8 cellular contexts compared by ENCODE assay signal in genomic region chr10:93074137-93074596, GRCh38. TPM values are rescaled to one million over a fixed set of nuclear protein-coding genes. Genes with fewer than 3 reads are reported as not detected.
A peak's percentile ranks its signal among the peaks of the same experiment; 100 is the strongest.
DNase-seq lines count a peak whose midpoint lies in the region; ATAC-seq, FAIRE-seq and TF ChIP-seq lines count a peak whose summit lies in the region.

No MANE protein-coding gene starts in this region.

- H3K23me2 ChIP-seq in H1 (ENCODE audit: low read depth, low read length), result peaks cover 16% of the 10 kb centered on the region

- H2BK120ac ChIP-seq in H1 (replicated peaks; ENCODE audit: low read depth, low read length), result no peak overlapping the region

- CTCF ChIA-PET in H1 (lab: Charles Lee; ENCODE audit: partially characterized antibody), result interaction anchor here (0.6 to 18.5 kb wide), 5 partner anchors 11 to 279 kb away, joined by 3 to 363 read pairs (median 9); partner anchors contain the start of gene CYP26C1

- H4K8ac ChIP-seq in H1 (ENCODE audit: extremely low read depth, insufficient read depth, low read length), result peak overlapping the region; percentile 83

- DNase-seq in NCI-H2227 (lab: John Stamatoyannopoulos, UW; ENCODE audit: unreplicated experiment) (peak; percentile 8), NCI-H2227 treated with DMSO at 0.1 percent for 48 hours (lab: John Stamatoyannopoulos, UW) (no peak), NOMO-1 treated with DMSO at 0.1 percent for 48 hours (lab: John Stamatoyannopoulos, UW; ENCODE audit: unreplicated experiment) (peak; percentile 48), H1 (ENCODE audit: low read depth in 1 of 2, low spot score in 2 of 2) (no peak), sigmoid colon (no peak), urothelium cell line (ENCODE audit: low spot score) (no peak), testis (no peak)

- H3K4me1 ChIP-seq in H1 (replicated peaks in 1 of 4; ENCODE audit: control insufficient read depth in 3 of 4, insufficient read depth in 4 of 4, low read length in 3 of 4) (peaks cover 4 to 30% (median 25%) of the 10 kb centered on the region in 4 experiments), sigmoid colon (peaks cover 0 to 38% (median 36%) of the 10 kb centered on the region in 4 donors), testis (peaks cover 31% of the 10 kb centered on the region)

- POLR2A ChIA-PET in H1 (lab: Charles Lee; ENCODE audit: partially characterized antibody), result interaction anchor here (5.3 kb wide), 1 partner anchor 10 kb away, joined by 26 read pairs; no protein-coding TSS in a partner anchor

- peak overlapping the region in 2 of 4 experiments; percentile 45 to 48; a peak in 2 of 7 replicates for H3K9ac ChIP-seq in H1 (replicated peaks in 1 of 4; ENCODE audit: extremely low read depth in 1 of 4, low read depth in 3 of 4, low read length in 3 of 4)

- no peak overlapping the region for H3K56ac ChIP-seq in H1 (replicated peaks; ENCODE audit: insufficient read length, low read depth, low read length)

- H2BK15ac ChIP-seq in H1 (ENCODE audit: low read length), result peak overlapping the region; percentile 81; the same call in 1 of the 2 replicates

- no peak for ATAC-seq in HG03342 (IDR thresholded peaks at IDR 0.05; ENCODE audit: unreplicated experiment)

- peak overlapping the region; percentile 43; the same call in 1 of the 2 replicates for H2BK12ac ChIP-seq in H1 (ENCODE audit: low read depth, low read length)

- FAIRE-seq in H1 (lab: Jason Lieb, UNC) (no peak), urothelium cell line (lab: Jason Lieb, UNC) (no peak)

- TF ChIP-seq EP300 in H1 (IDR thresholded peaks at IDR 0.05; ENCODE audit: borderline replicate concordance in 1 of 2, low read depth in 2 of 2, low read length in 2 of 2) (no peak), sigmoid colon (IDR thresholded peaks at IDR 0.05) (no peak)

- H3K36me3 ChIP-seq in H1 (ENCODE audit: control insufficient read depth in 2 of 4, insufficient read depth in 4 of 4, low read length in 3 of 4) (peaks cover 0 to 38% (median 1%) of the 10 kb centered on the region in 4 experiments; a peak in 4 of 8 replicates), sigmoid colon (no peaks in the 10 kb centered on the region), testis (ENCODE audit: low read depth, missing control alignments) (no peaks in the 10 kb centered on the region)

- peak overlapping the region; percentile 35; the same call in 1 of the 2 replicates for H2AFZ ChIP-seq in H1 (ENCODE audit: low read length)

- H4K5ac ChIP-seq in H1 (ENCODE audit: insufficient read length, low read depth, low read length), result no peak overlapping the region

- peak overlapping the region; percentile 52; the same call in 1 of the 2 replicates for H2BK5ac ChIP-seq in H1 (ENCODE audit: low read depth, low read length)

- H3K79me1 ChIP-seq in H1 (ENCODE audit: low read depth, low read length), result no peaks in the 10 kb centered on the region

- peak overlapping the region; percentile 96; the same call in 1 of the 2 replicates for H3K18ac ChIP-seq in H1 (ENCODE audit: extremely low read depth, low read length)

- H2AK5ac ChIP-seq in H1 (ENCODE audit: low read depth, low read length), result no peak overlapping the region

- intact Hi-C loops in sigmoid colon (cut with DNase I) (no loop called here), testis (cut with DNase I; ENCODE audit: low total_unique reads) (no loop called here)

- H3K9me3 ChIP-seq in H1 (ENCODE audit: insufficient read depth in 2 of 2, low read depth in 1 of 2, low read length in 1 of 2), result no peaks in the 10 kb centered on the region
- no peaks in the 10 kb centered on the region for H3K9me3 ChIP-seq in sigmoid colon
- no peaks in the 10 kb centered on the region for H3K9me3 ChIP-seq in testis

- no peak overlapping the region for H3K27ac ChIP-seq in H1 (ENCODE audit: low read depth, low read length)
- no peak overlapping the region for H3K27ac ChIP-seq in sigmoid colon
- no peak overlapping the region for H3K27ac ChIP-seq in testis

- peaks cover 66 to 79% (median 78%) of the 10 kb centered on the region in 4 experiments for H3K27me3 ChIP-seq in H1 (replicated peaks in 1 of 4; ENCODE audit: control insufficient read depth in 3 of 4, extremely low read depth in 1 of 4, insufficient read depth in 3 of 4, low read length in 3 of 4)
- H3K27me3 ChIP-seq in sigmoid colon, result peaks cover 34 to 95% (median 64%) of the 10 kb centered on the region in 3 donors
- H3K27me3 ChIP-seq in testis, result no peaks in the 10 kb centered on the region

- no peak overlapping the region for H3K23ac ChIP-seq in H1 (ENCODE audit: insufficient read length)

- H3K4ac ChIP-seq in H1 (replicated peaks; ENCODE audit: insufficient read length, low read depth, low read length), result no peak overlapping the region

- peak overlapping the region; percentile 72; the same call in 1 of the 2 replicates for H2BK20ac ChIP-seq in H1 (ENCODE audit: low read length)

- H3K79me2 ChIP-seq in H1 (ENCODE audit: control insufficient read depth in 1 of 2, insufficient read depth in 2 of 2, low read length in 2 of 2), result no peaks in the 10 kb centered on the region; a peak in 1 of 4 replicates

- WGBS in H1 (ENCODE audit: extremely low coverage in 1 of 2, insufficient coverage in 1 of 2, insufficient read length in 1 of 2, insufficient replicate concordance in 2 of 2, low coverage in 1 of 2, low lambda C conversion rate in 2 of 2, missing lambda C conversion rate in 1 of 2), 2 experiments, result 1% methylated on average over 25 of the region's 41 CpGs; no CpG with 5 or more reads in 1 of the 2 experiments
- WGBS in sigmoid colon, 2 donors, result 1 to 2% methylated on average over 41 of the region's 41 CpGs
- 0 to 2% methylated on average over 12 to 41 of the region's 41 CpGs for WGBS in testis, 2 donors

- no peak overlapping the region for H3K14ac ChIP-seq in H1 (ENCODE audit: insufficient read length)

- peak overlapping the region; percentile 95 to 99 for H3K4me2 ChIP-seq in H1 (ENCODE audit: insufficient read depth in 1 of 2, low read depth in 2 of 2, low read length in 2 of 2)

- 0 out of 4 replicates have a peak, but pooled peaks of 1 of the 3 experiments have one; percentile 14 for TF ChIP-seq CTCF in H1 (IDR thresholded peaks at IDR 0.05; ENCODE audit: control extremely low read depth in 1 of 3, insufficient read depth in 1 of 3, low read depth in 1 of 3, low read length in 3 of 3)
- no peak for TF ChIP-seq CTCF in sigmoid colon (IDR thresholded peaks at IDR 0.05)
- no peak for TF ChIP-seq CTCF in testis (IDR thresholded peaks at IDR 0.05)

- H4K20me1 ChIP-seq in H1 (replicated peaks in 1 of 2; ENCODE audit: control insufficient read depth in 1 of 2, insufficient read depth in 2 of 2, low read length in 2 of 2), result peaks cover 0 to 11% of the 10 kb centered on the region in 2 experiments

- no peak for TF ChIP-seq POLR2A in H1 (IDR thresholded peaks at IDR 0.05; ENCODE audit: control extremely low read depth in 1 of 2, low read depth in 2 of 2, low read length in 2 of 2)
- TF ChIP-seq POLR2A in sigmoid colon (IDR thresholded peaks at IDR 0.05), result no peak
- no peak for TF ChIP-seq POLR2A in testis (IDR thresholded peaks at IDR 0.05)

- no peak overlapping the region for H4K91ac ChIP-seq in H1 (replicated peaks; ENCODE audit: insufficient read length, low read length)

- peak overlapping the region; percentile 66 to 83 (median 69) for H3K4me3 ChIP-seq in H1 (ENCODE audit: extremely low read depth in 1 of 4, insufficient read depth in 2 of 4, low read depth in 3 of 4, low read length in 4 of 4)
- H3K4me3 ChIP-seq in sigmoid colon, result peak overlapping the region in 3 of 4 donors; percentile 7 to 44 (median 38)
- peak overlapping the region in 1 of 2 donors; percentile 21 for H3K4me3 ChIP-seq in testis

- no peak for TF ChIP-seq RAD21 in H1 (IDR thresholded peaks at IDR 0.05 in 1 of 2, conservative IDR thresholded peaks at IDR 0.05 in 1 of 2; ENCODE audit: low read depth in 2 of 2, low read length in 2 of 2)

TF ChIP-seq in H1, 55 proteins besides CTCF, POLR2A, EP300 and RAD21:
- TF ChIP-seq TAF7 (optimal IDR thresholded peaks at IDR 0.05; ENCODE audit: borderline replicate concordance, low read depth, low read length) (no peak), EZH2 (IDR thresholded peaks at IDR 0.05; ENCODE audit: low read depth, low read length, severe bottlenecking) (peak; percentile 83), KDM4A (IDR thresholded peaks at IDR 0.05; ENCODE audit: low read depth, low read length, severe bottlenecking) (peak; percentile 36), TBP (IDR thresholded peaks at IDR 0.05; ENCODE audit: low read depth, low read length) (peak; percentile 33; the same call in 1 of the 2 replicates)

RNA-seq across cellular contexts. Expression of gene CYP26A1, which starts 0.5 kb away (rescaled TPM):
- total RNA-seq in H1 (2021; fragmentation: NEBNext Ultra II Directional; extraction: Animal tissue kit (Norgen Biotek cat#: 25700)), result 5.0 and 6.2 TPM in 2 replicates
- polyA plus RNA-seq in H1 (2011; rRNA removed) (9.1 and 23.2 TPM in 2 replicates), sigmoid colon (not detected), testis (ENCODE audit: insufficient read depth, low read depth, low replicate concordance) (0.57 TPM)
- 20.6 TPM for polyA plus RNA-seq in H1 (2011; cell fraction: cytosol; rRNA removed)
- 31.1 TPM for polyA plus RNA-seq in H1 (2011; cell fraction: nucleus; rRNA removed)
- 6.0 to 7.8 TPM (median 6.8 TPM) in 4 replicates for polyA plus RNA-seq in H1 (2012, experiment 1 of 2)
- 4.2 TPM for polyA plus RNA-seq in H1 (2012, experiment 2 of 2)
- 2.4 TPM for polyA plus RNA-seq in H1 (2013, experiment 1 of 2)
- polyA plus RNA-seq in H1 (2013, experiment 2 of 2), result 2.5 TPM
- 3.7 and 4.8 TPM in 2 replicates for polyA minus RNA-seq in H1 (2011; rRNA and poly(A)+ RNA removed)
- 5.5 TPM for polyA minus RNA-seq in H1 (2011; cell fraction: cytosol; rRNA and poly(A)+ RNA removed)
- 6.6 TPM for polyA minus RNA-seq in H1 (2011; cell fraction: nucleus; rRNA and poly(A)+ RNA removed)
- total RNA-seq in sigmoid colon (not detected), testis (not detected)

RNA-seq across cellular contexts. Expression of gene CYP26C1, which starts 13.6 kb away (rescaled TPM):
- total RNA-seq in H1 (2021; fragmentation: NEBNext Ultra II Directional; extraction: Animal tissue kit (Norgen Biotek cat#: 25700)), result 0.21 and 0.28 TPM in 2 replicates
- polyA plus RNA-seq in H1 (2011; rRNA removed), result 0.12 and 0.93 TPM in 2 replicates
- polyA plus RNA-seq in H1 (2011; cell fraction: cytosol; rRNA removed), result 0.79 TPM
- polyA plus RNA-seq in H1 (2011; cell fraction: nucleus; rRNA removed), result 3.0 TPM
- polyA plus RNA-seq in H1 (2012, experiment 1 of 2), result 0.12 to 0.21 TPM (median 0.20 TPM) in 3 of 4 replicates, not detected in the other
- not detected for polyA plus RNA-seq in H1 (2012, experiment 2 of 2)
- 0.04 TPM for polyA plus RNA-seq in H1 (2013, experiment 1 of 2)
- polyA plus RNA-seq in H1 (2013, experiment 2 of 2), result 0.06 TPM
- polyA minus RNA-seq in H1 (2011; rRNA and poly(A)+ RNA removed), result 0.07 and 0.22 TPM in 2 replicates
- polyA minus RNA-seq in H1 (2011; cell fraction: cytosol; rRNA and poly(A)+ RNA removed), result 1.1 TPM
- polyA minus RNA-seq in H1 (2011; cell fraction: nucleus; rRNA and poly(A)+ RNA removed), result 2.2 TPM
- under 1 TPM in 1 of 4 donors, not detected in 3; 0.14 TPM for total RNA-seq in sigmoid colon
- polyA plus RNA-seq in sigmoid colon, result under 1 TPM in 1 of 3 donors, not detected in 2; 0.03 TPM
- under 1 TPM; 0.31 to 0.68 TPM for total RNA-seq in testis
- 0.17 TPM for polyA plus RNA-seq in testis (ENCODE audit: insufficient read depth, low read depth, low replicate concordance)

Comparison
In these comparisons a context has a peak if more than half of its experiments do, and no peak if none do; other contexts are left out.
1. DNase-seq: peak in NCI-H2227 (single experiment) and NOMO-1 treated with DMSO at 0.1 percent for 48 hours (single experiment); none in NCI-H2227 treated with DMSO at 0.1 percent for 48 hours (single experiment), H1 (0 of 2), sigmoid colon (single experiment), urothelium cell line (single experiment) and testis (single experiment).